ENCODE assay signal across 31 cellular contexts in the genomic region with DNA sequence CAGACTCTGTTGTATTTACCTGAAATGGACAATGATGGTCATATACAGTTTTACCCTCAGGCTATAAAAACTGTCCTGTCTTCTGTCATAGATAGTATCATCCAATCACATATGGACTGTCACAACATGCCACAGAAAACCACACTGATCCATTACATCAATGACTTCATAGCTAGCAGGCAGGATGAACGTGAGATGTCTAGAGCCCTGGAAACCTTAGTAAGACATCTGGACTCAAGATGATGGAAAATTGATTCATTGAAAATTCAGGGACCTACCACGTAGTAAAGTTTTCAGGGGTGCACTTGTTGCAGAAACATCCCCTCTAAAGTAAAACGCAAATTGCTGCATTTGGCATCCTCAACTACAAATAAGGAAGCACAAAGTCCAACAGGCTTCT.
"Had no signal": no experiment of that assay in that cellular context is flagged by ENCODE, and none has a peak within 500 bp of the region (broad histone marks: within the 10 kb centered on the region; RNA-seq: fewer than 3 reads in every experiment).

No MANE protein-coding gene starts in this region.

- H3K4me2 ChIP-seq: hepatocyte had no signal

- H3K4me1 Mint-ChIP-seq: T-helper 17 cell had no signal

- ATAC-seq: activated naive CD4-positive, alpha-beta T cell treated with anti-CD3 and anti-CD28 coated beads, Interleukin-2, amount 50 U/mL, for 72 hours; activated T-cell treated with anti-CD3 and anti-CD28 coated beads, Interleukin-2, amount 50 U/mL, for 72 hours; gastroesophageal sphincter; heart right ventricle; T-helper 17 cell; WTC11 had no signal

- H3K27ac Mint-ChIP-seq: activated CD4-positive, alpha-beta memory T cell treated with anti-CD3 and anti-CD28 coated beads, Interleukin-2, amount 10 ng/mL, durations not matched to agents 7 days and 5 days; activated CD4-positive, alpha-beta T cell treated with anti-CD3 and anti-CD28 coated beads, Interleukin-2, amount 10 ng/mL, durations not matched to agents 7 days and 5 days; activated naive CD4-positive, alpha-beta T cell treated with anti-CD3 and anti-CD28 coated beads, Interleukin-2, amount 10 ng/mL, durations not matched to agents 7 days and 5 days; activated naive CD4-positive, alpha-beta T cell treated with anti-CD3 and anti-CD28 coated beads, Interleukin-2, amount 50 U/mL, for 72 hours; activated naive CD8-positive, alpha-beta T cell treated with anti-CD3 and anti-CD28 coated beads, Interleukin-2, amount 10 ng/mL, durations not matched to agents 7 days and 5 days; activated T-cell treated with anti-CD3 and anti-CD28 coated beads, Interleukin-2, amount 50 U/mL, for 24 hours; activated T-cell treated with anti-CD3 and anti-CD28 coated beads, Interleukin-2, amount 50 U/mL, for 72 hours; T-helper 17 cell; T-helper 2 cell treated with Interferon-gamma antibody and Interleukin-4, amounts not matched to agents 5 μg/mL and 100 μg/mL, for 36 hours; WTC11 had no signal

- H3K27me3 Mint-ChIP-seq: activated CD4-positive, alpha-beta memory T cell treated with anti-CD3 and anti-CD28 coated beads, Interleukin-2, amount 10 ng/mL, durations not matched to agents 7 days and 5 days; activated CD4-positive, alpha-beta T cell treated with anti-CD3 and anti-CD28 coated beads, Interleukin-2, amount 10 ng/mL, durations not matched to agents 7 days and 5 days; activated naive CD4-positive, alpha-beta T cell treated with anti-CD3 and anti-CD28 coated beads, Interleukin-2, amount 10 ng/mL, durations not matched to agents 7 days and 5 days; activated naive CD8-positive, alpha-beta T cell treated with anti-CD3 and anti-CD28 coated beads, Interleukin-2, amount 10 ng/mL, durations not matched to agents 7 days and 5 days; activated T-cell treated with anti-CD3 and anti-CD28 coated beads, Interleukin-2, amount 50 U/mL, for 24 hours; T-helper 17 cell had no signal

- H3K27me3 ChIP-seq: ascending aorta, brain microvascular endothelial cell, colonic mucosa, esophagus squamous epithelium, gastroesophageal sphincter, heart right ventricle, hepatocyte had no signal

- H2AFZ ChIP-seq: hepatocyte had no signal

- H3K4me3 ChIP-seq: ascending aorta, colonic mucosa, esophagus squamous epithelium, gastroesophageal sphincter, heart right ventricle, hepatocyte had no signal

- H3K36me3 ChIP-seq: ascending aorta, brain microvascular endothelial cell, colonic mucosa, esophagus squamous epithelium, gastroesophageal sphincter, heart right ventricle had no signal

- H3K9me3 Mint-ChIP-seq: activated CD4-positive, alpha-beta T cell treated with anti-CD3 and anti-CD28 coated beads, Interleukin-2, amount 10 ng/mL, durations not matched to agents 7 days and 5 days had no signal

- H3K4me3 Mint-ChIP-seq: activated CD4-positive, alpha-beta memory T cell treated with anti-CD3 and anti-CD28 coated beads, Interleukin-2, amount 10 ng/mL, durations not matched to agents 7 days and 5 days; activated CD4-positive, alpha-beta T cell treated with anti-CD3 and anti-CD28 coated beads, Interleukin-2, amount 10 ng/mL, durations not matched to agents 7 days and 5 days; activated naive CD4-positive, alpha-beta T cell treated with anti-CD3 and anti-CD28 coated beads, Interleukin-2, amount 10 ng/mL, durations not matched to agents 7 days and 5 days; activated naive CD8-positive, alpha-beta T cell treated with anti-CD3 and anti-CD28 coated beads, Interleukin-2, amount 10 ng/mL, durations not matched to agents 7 days and 5 days; activated T-cell treated with anti-CD3 and anti-CD28 coated beads, Interleukin-2, amount 50 U/mL, for 24 hours; activated T-cell treated with anti-CD3 and anti-CD28 coated beads, Interleukin-2, amount 50 U/mL, for 72 hours; T-helper 17 cell; T-helper 2 cell treated with Interferon-gamma antibody and Interleukin-4, amounts not matched to agents 5 μg/mL and 100 μg/mL, for 36 hours; WTC11 had no signal

- H3K27ac ChIP-seq: ascending aorta, brain microvascular endothelial cell, colonic mucosa, epithelial cell of prostate, esophagus squamous epithelium, gastroesophageal sphincter, heart right ventricle, hepatocyte, VCaP had no signal

- H3K4me1 ChIP-seq: ascending aorta, colonic mucosa, esophagus squamous epithelium, gastroesophageal sphincter, heart right ventricle had no signal

- H3K79me2 ChIP-seq: hepatocyte had no signal

- H3K36me3 Mint-ChIP-seq: activated naive CD4-positive, alpha-beta T cell treated with anti-CD3 and anti-CD28 coated beads, Interleukin-2, amount 50 U/mL, for 72 hours; activated naive CD8-positive, alpha-beta T cell treated with anti-CD3 and anti-CD28 coated beads, Interleukin-2, amount 10 ng/mL, durations not matched to agents 7 days and 5 days had no signal

- H3K9me3 ChIP-seq: ascending aorta, colonic mucosa, esophagus squamous epithelium had no signal

- DNase-seq: activated CD4-positive, alpha-beta memory T cell treated with anti-CD3 and anti-CD28 coated beads, Interleukin-2, amount 10 ng/mL, durations not matched to agents 7 days and 5 days; activated CD4-positive, alpha-beta T cell treated with anti-CD3 and anti-CD28 coated beads for 1 hour; activated CD4-positive, alpha-beta T cell treated with anti-CD3 and anti-CD28 coated beads for 4 hours; activated CD4-positive, alpha-beta T cell treated with anti-CD3 and anti-CD28 coated beads, Interleukin-2, amount 10 ng/mL, durations not matched to agents 7 days and 5 days; activated CD4-positive, alpha-beta T cell treated with anti-CD3 and anti-CD28 coated beads, Interleukin-2, amount 50 U/mL, for 4 hours; activated CD8-positive, alpha-beta memory T cell treated with anti-CD3 and anti-CD28 coated beads, Interleukin-2, amount 50 U/mL, for 48 hours; activated gamma-delta T cell; activated naive CD4-positive, alpha-beta T cell; activated naive CD4-positive, alpha-beta T cell treated with anti-CD3 and anti-CD28 coated beads, Interleukin-2, amount 10 ng/mL, durations not matched to agents 7 days and 5 days; activated naive CD8-positive, alpha-beta T cell treated with anti-CD3 and anti-CD28 coated beads, Interleukin-2, amount 10 ng/mL, durations not matched to agents 7 days and 5 days; activated T-cell treated with anti-CD3 and anti-CD28 coated beads for 4 hours; activated T-cell treated with anti-CD3 and anti-CD28 coated beads, Interleukin-2, amount 50 U/mL, for 24 hours; activated T-cell treated with anti-CD3 and anti-CD28 coated beads, Interleukin-2, amount 50 U/mL, for 72 hours; caudate nucleus; cerebellar nuclear complex; colonic mucosa; effector CD8-positive, alpha-beta T cell; esophagus squamous epithelium; foreskin melanocyte; heart right ventricle; T-helper 1 cell; T-helper 17 cell had no signal
